In the genomic region with DNA sequence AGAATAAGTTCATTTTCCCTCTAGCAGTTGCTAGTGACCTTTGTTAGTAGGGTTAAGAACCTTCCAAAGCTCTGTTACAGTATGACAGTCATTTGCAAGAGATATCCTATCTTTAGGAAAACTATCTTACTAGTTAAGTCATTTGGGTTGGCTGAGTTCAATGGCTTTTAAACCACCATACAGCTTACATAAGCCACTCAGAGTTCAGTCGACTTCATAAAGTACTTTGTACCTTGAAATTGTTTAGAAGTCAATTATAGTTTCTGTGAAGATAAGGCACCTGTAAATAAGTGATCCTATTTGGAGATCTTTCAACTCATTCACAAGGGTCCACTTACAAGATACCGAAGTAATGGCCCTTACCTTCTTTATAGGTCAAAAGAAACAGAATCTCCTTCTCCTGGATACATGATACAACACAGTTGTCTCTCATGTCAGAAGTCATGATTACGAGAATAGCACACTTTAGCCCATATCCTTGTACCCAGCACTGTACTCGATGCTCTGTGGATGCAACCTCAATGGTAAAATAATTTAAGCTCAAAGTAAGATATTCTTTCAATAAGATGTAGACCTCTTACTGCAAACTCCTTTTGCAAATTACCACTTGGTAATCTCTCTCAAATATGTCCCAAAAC, we compare ENCODE assay signal across 1 cellular context.
TF ChIP-seq lines count a peak whose summit lies in the region.

No MANE protein-coding gene starts in this region.

TF ChIP-seq in HepG2, 621 proteins besides CTCF, POLR2A, EP300 and RAD21 (continued from another document and continues in another):
- 0 out of 2 replicates have a peak, but pooled peaks have one; percentile 46 for TF ChIP-seq ARID3A (IDR thresholded peaks at IDR 0.05; ENCODE audit: low read depth, low read length)
- peak; percentile 84; the same call in 1 of the 2 replicates for TF ChIP-seq HOMEZ (CRISPR knock-in tag; IDR thresholded peaks at IDR 0.05; ENCODE audit: low read depth)
- TF ChIP-seq SIN3B (IDR thresholded peaks at IDR 0.05; ENCODE audit: low read length) = no peak
- peak; percentile 69 for TF ChIP-seq CREM (IDR thresholded peaks at IDR 0.05)
- TF ChIP-seq CREM (CRISPR knock-in tag; IDR thresholded peaks at IDR 0.05) = no peak
- TF ChIP-seq ZNF816 (CRISPR knock-in tag; IDR thresholded peaks at IDR 0.05; ENCODE audit: borderline replicate concordance) = no peak
- 0 out of 2 replicates have a peak, but pooled peaks have one; percentile 27 for TF ChIP-seq NKX3-1 (CRISPR knock-in tag; IDR thresholded peaks at IDR 0.05)
- TF ChIP-seq RARA (CRISPR knock-in tag; IDR thresholded peaks at IDR 0.05) = peak; percentile 65; the same call in 1 of the 2 replicates
- TF ChIP-seq KDM6A (CRISPR knock-in tag; IDR thresholded peaks at IDR 0.05; ENCODE audit: low read depth) = peak; percentile 71
- 0 out of 2 replicates have a peak, but pooled peaks have one; percentile 42 for TF ChIP-seq HDAC2 (CRISPR knock-in tag; IDR thresholded peaks at IDR 0.05)
- peak; percentile 46; the same call in 1 of the 2 replicates for TF ChIP-seq GATA4 (IDR thresholded peaks at IDR 0.05; ENCODE audit: borderline replicate concordance, low read depth)
- TF ChIP-seq ZNF503 (CRISPR knock-in tag; IDR thresholded peaks at IDR 0.05) = peak; percentile 73; the same call in 1 of the 2 replicates
- TF ChIP-seq NCOA2 (CRISPR knock-in tag; IDR thresholded peaks at IDR 0.05) = peak; percentile 71
- TF ChIP-seq GTF2F1 (IDR thresholded peaks at IDR 0.05; ENCODE audit: low read length) = no peak
- TF ChIP-seq FOXO1 (CRISPR knock-in tag; IDR thresholded peaks at IDR 0.05) = peak; percentile 24; the same call in 1 of the 2 replicates
- peak; percentile 86 for TF ChIP-seq MED1 (CRISPR knock-in tag; IDR thresholded peaks at IDR 0.05)
- no peak for TF ChIP-seq ZNF775 (CRISPR knock-in tag; IDR thresholded peaks at IDR 0.05; ENCODE audit: borderline replicate concordance)
- peak; percentile 69; the same call in 1 of the 2 replicates for TF ChIP-seq RCOR2 (CRISPR knock-in tag; IDR thresholded peaks at IDR 0.05)
- TF ChIP-seq ZSCAN20 (CRISPR knock-in tag; IDR thresholded peaks at IDR 0.05; ENCODE audit: borderline replicate concordance) = 0 out of 2 replicates have a peak, but pooled peaks have one; percentile 68
- 0 out of 2 replicates have a peak, but pooled peaks have one; percentile 40 for TF ChIP-seq CHD4 (IDR thresholded peaks at IDR 0.05; ENCODE audit: borderline replicate concordance, low read length)
- TF ChIP-seq TARDBP (CRISPR knock-in tag; IDR thresholded peaks at IDR 0.05) = peak; percentile 53; the same call in 1 of the 2 replicates
- TF ChIP-seq, protein P1, sequence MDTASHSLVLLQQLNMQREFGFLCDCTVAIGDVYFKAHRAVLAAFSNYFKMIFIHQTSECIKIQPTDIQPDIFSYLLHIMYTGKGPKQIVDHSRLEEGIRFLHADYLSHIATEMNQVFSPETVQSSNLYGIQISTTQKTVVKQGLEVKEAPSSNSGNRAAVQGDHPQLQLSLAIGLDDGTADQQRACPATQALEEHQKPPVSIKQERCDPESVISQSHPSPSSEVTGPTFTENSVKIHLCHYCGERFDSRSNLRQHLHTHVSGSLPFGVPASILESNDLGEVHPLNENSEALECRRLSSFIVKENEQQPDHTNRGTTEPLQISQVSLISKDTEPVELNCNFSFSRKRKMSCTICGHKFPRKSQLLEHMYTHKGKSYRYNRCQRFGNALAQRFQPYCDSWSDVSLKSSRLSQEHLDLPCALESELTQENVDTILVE (CRISPR knock-in tag; IDR thresholded peaks at IDR 0.05) = no peak
- TF ChIP-seq ATF2 (CRISPR knock-in tag; IDR thresholded peaks at IDR 0.05) = peak; percentile 36; the same call in 1 of the 2 replicates
- peak; percentile 88 for TF ChIP-seq HNF4A (CRISPR knock-in tag; IDR thresholded peaks at IDR 0.05)
- TF ChIP-seq ZMYM4 (CRISPR knock-in tag; IDR thresholded peaks at IDR 0.05) = peak; percentile 26; the same call in 1 of the 2 replicates
- 0 out of 2 replicates have a peak, but pooled peaks have one; percentile 43 for TF ChIP-seq ZNF264 (CRISPR knock-in tag; IDR thresholded peaks at IDR 0.05)
- TF ChIP-seq MIER2 (CRISPR knock-in tag; IDR thresholded peaks at IDR 0.05) = 0 out of 2 replicates have a peak, but pooled peaks have one; percentile 24
- peak; percentile 71 for TF ChIP-seq HNF4G (IDR thresholded peaks at IDR 0.05; ENCODE audit: borderline replicate concordance, low read depth, low read length)
- no peak for TF ChIP-seq HNF4G (CRISPR knock-in tag; IDR thresholded peaks at IDR 0.05; ENCODE audit: borderline replicate concordance, low read depth)
- TF ChIP-seq HMG20A (CRISPR knock-in tag; IDR thresholded peaks at IDR 0.05; ENCODE audit: borderline replicate concordance) = peak; percentile 70; the same call in 1 of the 2 replicates
- TF ChIP-seq SSRP1 (CRISPR knock-in tag; IDR thresholded peaks at IDR 0.05) = no peak
- TF ChIP-seq TCF7 (IDR thresholded peaks at IDR 0.05; ENCODE audit: low read depth) = peak; percentile 43; the same call in 1 of the 2 replicates
- peak; percentile 64; the same call in 1 of the 2 replicates for TF ChIP-seq MIER3 (CRISPR knock-in tag; IDR thresholded peaks at IDR 0.05; ENCODE audit: borderline replicate concordance)
- TF ChIP-seq ZNF484 (CRISPR knock-in tag; IDR thresholded peaks at IDR 0.05; ENCODE audit: borderline replicate concordance, low read depth) = no peak
- TF ChIP-seq KAT8 (CRISPR knock-in tag; IDR thresholded peaks at IDR 0.05) = peak; percentile 66
- no peak for TF ChIP-seq ZNF441 (CRISPR knock-in tag; IDR thresholded peaks at IDR 0.05; ENCODE audit: borderline replicate concordance)
- no peak for TF ChIP-seq FOXP1 (IDR thresholded peaks at IDR 0.05)
- peak; percentile 84 for TF ChIP-seq FOXP1 (CRISPR knock-in tag; IDR thresholded peaks at IDR 0.05)
- peak; percentile 50; the same call in 1 of the 2 replicates for TF ChIP-seq SIX1 (CRISPR knock-in tag; IDR thresholded peaks at IDR 0.05; ENCODE audit: borderline replicate concordance)
- TF ChIP-seq ZNF644 (CRISPR knock-in tag; IDR thresholded peaks at IDR 0.05; ENCODE audit: low read depth) = peak; percentile 82
- TF ChIP-seq SAP130 (CRISPR knock-in tag; IDR thresholded peaks at IDR 0.05; ENCODE audit: low read depth) = peak; percentile 44; the same call in 1 of the 2 replicates
- no peak for TF ChIP-seq ZKSCAN5 (CRISPR knock-in tag; IDR thresholded peaks at IDR 0.05)
- TF ChIP-seq PPARG (CRISPR knock-in tag; conservative IDR thresholded peaks at IDR 0.05) = peak; percentile 72; the same call in 1 of the 2 replicates
- 0 out of 2 replicates have a peak, but pooled peaks have one; percentile 28 for TF ChIP-seq KLF11 (CRISPR knock-in tag; IDR thresholded peaks at IDR 0.05)
- TF ChIP-seq EHMT2 (IDR thresholded peaks at IDR 0.05; ENCODE audit: borderline replicate concordance, low read depth, low read length) = peak; percentile 46; the same call in 1 of the 2 replicates
- TF ChIP-seq, protein P2, sequence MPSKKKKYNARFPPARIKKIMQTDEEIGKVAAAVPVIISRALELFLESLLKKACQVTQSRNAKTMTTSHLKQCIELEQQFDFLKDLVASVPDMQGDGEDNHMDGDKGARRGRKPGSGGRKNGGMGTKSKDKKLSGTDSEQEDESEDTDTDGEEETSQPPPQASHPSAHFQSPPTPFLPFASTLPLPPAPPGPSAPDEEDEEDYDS (CRISPR knock-in tag; IDR thresholded peaks at IDR 0.05) = no peak
- no peak for TF ChIP-seq ZNF124 (CRISPR knock-in tag; IDR thresholded peaks at IDR 0.05)
- TF ChIP-seq, protein P3, sequence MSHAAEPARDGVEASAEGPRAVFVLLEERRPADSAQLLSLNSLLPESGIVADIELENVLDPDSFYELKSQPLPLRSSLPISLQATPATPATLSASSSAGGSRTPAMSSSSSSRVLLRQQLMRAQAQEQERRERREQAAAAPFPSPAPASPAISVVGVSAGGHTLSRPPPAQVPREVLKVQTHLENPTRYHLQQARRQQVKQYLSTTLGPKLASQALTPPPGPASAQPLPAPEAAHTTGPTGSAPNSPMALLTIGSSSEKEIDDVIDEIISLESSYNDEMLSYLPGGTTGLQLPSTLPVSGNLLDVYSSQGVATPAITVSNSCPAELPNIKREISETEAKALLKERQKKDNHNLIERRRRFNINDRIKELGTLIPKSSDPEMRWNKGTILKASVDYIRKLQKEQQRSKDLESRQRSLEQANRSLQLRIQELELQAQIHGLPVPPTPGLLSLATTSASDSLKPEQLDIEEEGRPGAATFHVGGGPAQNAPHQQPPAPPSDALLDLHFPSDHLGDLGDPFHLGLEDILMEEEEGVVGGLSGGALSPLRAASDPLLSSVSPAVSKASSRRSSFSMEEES (CRISPR knock-in tag; IDR thresholded peaks at IDR 0.05) = 0 out of 2 replicates have a peak, but pooled peaks have one; percentile 25
- 0 out of 2 replicates have a peak, but pooled peaks have one; percentile 31 for TF ChIP-seq ZNF205 (CRISPR knock-in tag; IDR thresholded peaks at IDR 0.05)
